ENCODE assay signal across 1 cellular context in the genomic region with DNA sequence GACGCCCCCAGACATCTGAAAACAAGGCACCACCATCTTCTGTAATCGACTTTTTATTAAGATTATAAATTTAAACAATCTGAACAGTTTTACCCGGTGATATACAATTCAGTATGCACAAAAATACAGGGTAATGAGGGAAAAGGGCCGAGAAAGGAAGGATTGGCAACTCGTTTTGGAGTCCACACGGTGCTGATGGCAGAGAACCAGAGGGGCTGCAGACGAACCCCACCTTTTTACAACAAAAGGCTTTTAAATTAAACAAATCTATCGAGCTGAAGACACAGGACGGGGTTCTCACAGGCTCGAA.
TF ChIP-seq lines count a peak whose summit lies in the region.

No MANE protein-coding gene starts in this region.

TF ChIP-seq in GM23338, 12 proteins besides CTCF, POLR2A, EP300 and RAD21 (continued from another document):
- TF ChIP-seq ZNF114 (CRISPR knock-in tag; IDR thresholded peaks at IDR 0.05) (no peak), NANOG (IDR thresholded peaks at IDR 0.05; ENCODE audit: borderline replicate concordance) (no peak), ZNF331 (CRISPR knock-in tag; IDR thresholded peaks at IDR 0.05; ENCODE audit: low read depth) (no peak), ZNF462 (CRISPR knock-in tag; IDR thresholded peaks at IDR 0.05) (no peak)
- TF ChIP-seq, protein P1, sequence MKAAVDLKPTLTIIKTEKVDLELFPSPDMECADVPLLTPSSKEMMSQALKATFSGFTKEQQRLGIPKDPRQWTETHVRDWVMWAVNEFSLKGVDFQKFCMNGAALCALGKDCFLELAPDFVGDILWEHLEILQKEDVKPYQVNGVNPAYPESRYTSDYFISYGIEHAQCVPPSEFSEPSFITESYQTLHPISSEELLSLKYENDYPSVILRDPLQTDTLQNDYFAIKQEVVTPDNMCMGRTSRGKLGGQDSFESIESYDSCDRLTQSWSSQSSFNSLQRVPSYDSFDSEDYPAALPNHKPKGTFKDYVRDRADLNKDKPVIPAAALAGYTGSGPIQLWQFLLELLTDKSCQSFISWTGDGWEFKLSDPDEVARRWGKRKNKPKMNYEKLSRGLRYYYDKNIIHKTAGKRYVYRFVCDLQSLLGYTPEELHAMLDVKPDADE (IDR thresholded peaks at IDR 0.05): no peak
